Comparison of ENCODE assay signal across 7 cellular contexts in genomic region chr9:35611230-35611797, GRCh38. TPM values are rescaled to one million over a fixed set of nuclear protein-coding genes. Genes with fewer than 3 reads are reported as not detected.
DNase-seq lines count a peak whose midpoint lies in the region; ATAC-seq and TF ChIP-seq lines count a peak whose summit lies in the region.

No MANE protein-coding gene starts in this region.

- peaks cover 4% of the 10 kb centered on the region for H3K36me3 Mint-ChIP-seq in T-helper 17 cell (ENCODE audit: low read depth)

- H3K9me3 ChIP-seq in T-helper 17 cell (ENCODE audit: control insufficient read depth, low read length, poor library complexity, severe bottlenecking): no peaks in the 10 kb centered on the region

- TF ChIP-seq CTCF in GM12873 (IDR thresholded peaks at IDR 0.05; ENCODE audit: insufficient read depth, low read depth, low read length, missing control alignments): peak; percentile 88

- in situ Hi-C loops in T47D (cut with HindIII; ENCODE audit: low pct_unique_long_range_greater_than_20kb, low sequenced_read_pairs): no loop called here

- H3K4me1 Mint-ChIP-seq in T-helper 17 cell: peaks cover 42% of the 10 kb centered on the region

- H3K27me3 Mint-ChIP-seq in T-helper 17 cell: no peaks in the 10 kb centered on the region

- ATAC-seq in T-helper 17 cell (peak; percentile 94), left colon (peak; percentile 63)

- intact Hi-C loops in left colon (cut with DNase I, micrococcal nuclease): no loop called here

- no peak overlapping the region for H3K4me3 Mint-ChIP-seq in T-helper 17 cell

- peak; percentile 24 for DNase-seq in HT-29 (ENCODE audit: low spot score)
- DNase-seq in T-helper 17 cell: peak in 2 of 3 donors; percentile 32 to 34
- peak; percentile 44 to 46 for DNase-seq in T47D (ENCODE audit: low read depth in 1 of 2, low spot score in 1 of 2)
- peak in 1 of 2 donors; percentile 55 for DNase-seq in left colon
- peak; percentile 51 for DNase-seq in stimulated activated CD8-positive, alpha-beta memory T cell treated with anti-CD3 and anti-CD28 coated beads, Interleukin-12 subunit alpha, Interleukin-12 subunit beta, amount 100 ng/mL, for 1 hour (ENCODE audit: low read depth)
- DNase-seq in cortex of kidney (lab: John Stamatoyannopoulos, UW): no peak

- peak overlapping the region; percentile 29 for H3K27ac Mint-ChIP-seq in T-helper 17 cell

RNA-seq across cellular contexts. Expression of gene TESK1, which starts 6.3 kb away (rescaled TPM):
- 7.7 and 7.9 TPM in 2 replicates for total RNA-seq in HT-29 (2014; rRNA removed; shearing (Covaris generic))
- total RNA-seq in T-helper 17 cell (10 to 100 TPM; 31.7 to 31.9 TPM), left colon (10 to 100 TPM; 37.7 to 47.8 TPM)

RNA-seq across cellular contexts. Expression of gene CD72, which starts 6.9 kb away (rescaled TPM):
- 0.23 TPM in 1 of 2 replicates, not detected in the other for total RNA-seq in HT-29 (2014; rRNA removed; shearing (Covaris generic))
- total RNA-seq in T-helper 17 cell: 1 to 10 TPM; 3.5 to 8.1 TPM
- total RNA-seq in left colon: 1 to 10 TPM; 1.2 to 2.2 TPM

RNA-seq across cellular contexts. Expression of gene SIT1, which starts 39.4 kb away (rescaled TPM):
- total RNA-seq in HT-29 (2014; rRNA removed; shearing (Covaris generic)): not detected in 2 replicates
- total RNA-seq in T-helper 17 cell (10 to 100 TPM; 33.9 to 48.9 TPM), left colon (1 to 10 TPM in 1 of 2 donors, under 1 TPM in 1; 0.46 to 1.4 TPM)

RNA-seq across cellular contexts. Expression of gene RMRP, which starts 46.5 kb away (rescaled TPM):
- total RNA-seq in HT-29 (2014; rRNA removed; shearing (Covaris generic)): 23,916 and 27,637 TPM in 2 replicates
- total RNA-seq in T-helper 17 cell: over 10,000 TPM in 1 of 2 donors, 1,000 to 10,000 TPM in 1; 7,466 to 10,512 TPM
- total RNA-seq in left colon: over 10,000 TPM; 19,198 to 30,979 TPM

RNA-seq across cellular contexts. Expression of gene CCDC107, which starts 46.8 kb away (rescaled TPM):
- 19.7 and 19.9 TPM in 2 replicates for total RNA-seq in HT-29 (2014; rRNA removed; shearing (Covaris generic))
- total RNA-seq in T-helper 17 cell: 10 to 100 TPM; 27.7 to 35.2 TPM
- 10 to 100 TPM; 25.0 to 33.1 TPM for total RNA-seq in left colon

Comparison
In these comparisons a context has a peak if more than half of its experiments do, and no peak if none do; other contexts are left out.
1. RNA of gene SIT1, which starts 39.4 kb away (total RNA-seq): 33.9 to 48.9 TPM in T-helper 17 cell; 0.46 to 1.4 TPM in left colon and not detected in HT-29; every median in the first group is over 10 times any median in the second.